ENCODE assay signal across 8 cellular contexts in the genomic region with DNA sequence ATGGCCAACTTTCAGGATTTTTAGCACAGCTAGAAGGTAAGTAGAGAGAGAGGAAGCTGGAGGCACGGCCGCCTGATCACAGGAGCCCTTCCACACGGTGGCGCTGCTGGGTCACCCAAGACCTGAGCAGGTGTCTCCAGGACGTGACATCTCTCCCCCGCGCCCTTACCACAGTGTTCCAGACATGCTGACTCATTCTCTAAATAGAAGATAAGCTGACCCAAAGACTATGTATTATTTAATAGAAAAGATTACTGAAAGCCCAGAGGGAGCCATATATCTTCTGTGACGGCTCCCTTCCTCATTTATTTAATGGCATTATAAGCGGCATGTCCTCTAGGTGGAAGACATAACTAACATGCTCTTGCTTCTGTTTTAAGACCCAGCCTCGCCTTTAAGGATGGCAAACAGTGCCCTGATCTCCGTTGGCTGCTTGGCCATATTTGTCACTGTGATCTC. TPM values are rescaled to one million over a fixed set of nuclear protein-coding genes. Genes with fewer than 3 reads are reported as not detected.
DNase-seq lines count a peak whose midpoint lies in the region; ATAC-seq and TF ChIP-seq lines count a peak whose summit lies in the region.

No MANE protein-coding gene starts in this region.

- 9% methylated on average over 11 of the region's 11 CpGs for WGBS in prostate gland
- WGBS in aorta, 2 donors, result 16 to 18% methylated on average over 11 of the region's 11 CpGs

- intact Hi-C loops in Right ventricle myocardium inferior (cut with DNase I), result loop anchor here (10.0 kb wide), 1 partner anchor 272 kb away; no protein-coding TSS in a partner anchor
- intact Hi-C loops in prostate gland (cut with DNase I), result loop anchor here (10.0 kb wide), 1 partner anchor 272 kb away; no protein-coding TSS in a partner anchor
- intact Hi-C loops in aorta (cut with DNase I), result no loop called here

- H3K4me1 ChIP-seq in SJCRH30, result peaks cover 20% of the 10 kb centered on the region
- no peaks in the 10 kb centered on the region for H3K4me1 ChIP-seq in prostate gland (replicated peaks)
- no peaks in the 10 kb centered on the region for H3K4me1 ChIP-seq in aorta (ENCODE audit: control insufficient read depth in 1 of 2, insufficient read depth in 2 of 2, low read length in 2 of 2)

- ATAC-seq in HG02588 (IDR thresholded peaks at IDR 0.05; ENCODE audit: unreplicated experiment), result peak; percentile 95
- peak; percentile 88 for ATAC-seq in Right ventricle myocardium inferior
- peak; percentile 84 for ATAC-seq in aorta (ENCODE audit: low FRiP score)

- H3K27me3 ChIP-seq in SJCRH30 (no peaks in the 10 kb centered on the region), prostate gland (replicated peaks; ENCODE audit: insufficient read depth) (no peaks in the 10 kb centered on the region), aorta (ENCODE audit: control insufficient read depth in 1 of 2, insufficient read depth in 2 of 2, low read length in 1 of 2) (no peaks in the 10 kb centered on the region)

- peak; percentile 93 for TF ChIP-seq CTCF in GM12865 (IDR thresholded peaks at IDR 0.05; ENCODE audit: insufficient read depth, low read depth, low read length, missing control alignments)
- peak; percentile 28 to 77 (median 66) for TF ChIP-seq CTCF in prostate gland (IDR thresholded peaks at IDR 0.05)

- TF ChIP-seq POLR2A in prostate gland (IDR thresholded peaks at IDR 0.05), result no peak

- H3K4me3 ChIP-seq in GM12865 (ENCODE audit: low read depth, low read length) (peak overlapping the region; percentile 64), SJCRH30 (0 out of 2 replicates have a peak overlapping the region, but pooled peaks have one; percentile 3), prostate gland (no peak overlapping the region), aorta (ENCODE audit: low read length in 2 of 2) (no peak overlapping the region)

- H3K9me3 ChIP-seq in SJCRH30 (replicated peaks), result no peaks in the 10 kb centered on the region
- no peaks in the 10 kb centered on the region for H3K9me3 ChIP-seq in prostate gland
- H3K9me3 ChIP-seq in aorta (ENCODE audit: control insufficient read depth, low read length), result no peaks in the 10 kb centered on the region

- DNase-seq in GM12865 (ENCODE audit: low read depth) (peak; percentile 97), MV-4-11 (lab: John Stamatoyannopoulos, UW) (peak; percentile 51), SJCRH30 (peak; percentile 91 to 95), Right ventricle myocardium inferior (ENCODE audit: missing footprints) (peak; percentile 90), prostate gland (ENCODE audit: low spot score) (peak; percentile 86), aorta (peak; percentile 88 to 93)
- peak; percentile 83 for DNase-seq in activated gamma-delta T cell treated with anti-CD3 and anti-CD28 coated beads, Interleukin-2, amount 50 U/mL, for 16 hours (ENCODE audit: low read depth)

- H3K36me3 ChIP-seq in SJCRH30 (no peaks in the 10 kb centered on the region), prostate gland (no peaks in the 10 kb centered on the region), aorta (ENCODE audit: control insufficient read depth in 1 of 2, insufficient read depth in 2 of 2, low read length in 1 of 2) (no peaks in the 10 kb centered on the region)

- no peak overlapping the region for H3K27ac ChIP-seq in SJCRH30
- H3K27ac ChIP-seq in prostate gland, result no peak overlapping the region
- no peak overlapping the region for H3K27ac ChIP-seq in aorta (ENCODE audit: low read depth in 1 of 2, low read length in 2 of 2)

RNA-seq across cellular contexts. Expression of a gene that starts 26.0 kb away (rescaled TPM):
- 86.7 and 89.2 TPM in 2 replicates for total RNA-seq in SJCRH30 (2014; rRNA removed; shearing (Covaris generic))
- total RNA-seq in Right ventricle myocardium inferior, result 119 TPM
- total RNA-seq in prostate gland, result 10 to 100 TPM; 52.1 to 55.5 TPM
- 10 to 100 TPM; 32.1 to 43.4 TPM for total RNA-seq in aorta
- polyA plus RNA-seq in aorta, result 10 to 100 TPM; 26.4 to 41.5 TPM

RNA-seq across cellular contexts. Expression of a gene that starts 26.6 kb away (rescaled TPM):
- 0.85 and 1.3 TPM in 2 replicates for total RNA-seq in SJCRH30 (2014; rRNA removed; shearing (Covaris generic))
- total RNA-seq in Right ventricle myocardium inferior, result 234 TPM
- 10 to 100 TPM in 1 of 2 donors, 1 to 10 TPM in 1; 10.0 to 49.9 TPM for total RNA-seq in prostate gland
- 100 to 1,000 TPM; 129 to 209 TPM for total RNA-seq in aorta
- 100 to 1,000 TPM in 1 of 2 donors, 10 to 100 TPM in 1; 60.2 to 175 TPM for polyA plus RNA-seq in aorta

Comparison
In these comparisons a context has a peak if more than half of its experiments do, and no peak if none do; other contexts are left out.
1. H3K4me3 ChIP-seq: peak in GM12865 (single experiment) and SJCRH30 (single experiment); none in prostate gland (0 of 2) and aorta (0 of 2).
2. intact Hi-C loops: an anchor here in Right ventricle myocardium inferior (10.0 kb wide) and prostate gland (10.0 kb wide); none called in aorta.
3. Peak in every context shown above with its lines, with median percentiles within 50 percentile points of each other: DNase-seq and ATAC-seq.